In genomic region chr12:23750923-23751322, GRCh38 we compare ENCODE assay signal across 31 cellular contexts.
"Had no signal": no experiment of that assay in that cellular context is flagged by ENCODE, and none has a peak within 500 bp of the region (broad histone marks: within the 10 kb centered on the region; RNA-seq: fewer than 3 reads in every experiment).

No MANE protein-coding gene starts in this region.

- H3K27ac Mint-ChIP-seq: activated CD4-positive, alpha-beta T cell treated with anti-CD3 and anti-CD28 coated beads, Interleukin-2, amount 10 ng/mL, durations not matched to agents 7 days and 5 days; activated CD8-positive, alpha-beta T cell treated with anti-CD3 and anti-CD28 coated beads, Interleukin-2, amount 10 ng/mL, durations not matched to agents 7 days and 5 days; activated naive CD4-positive, alpha-beta T cell treated with anti-CD3 and anti-CD28 coated beads, Interleukin-2, amount 50 U/mL, for 24 hours; activated naive CD8-positive, alpha-beta T cell treated with anti-CD3 and anti-CD28 coated beads, Interleukin-2, amount 10 ng/mL, durations not matched to agents 7 days and 5 days; activated T-cell treated with anti-CD3 and anti-CD28 coated beads, Interleukin-2, amount 50 U/mL, for 24 hours; activated T-helper 2 cell treated with anti-CD3 and anti-CD28 coated beads, Interferon-gamma antibody, Interleukin-2, Interleukin-4, amounts not matched to agents 10 μg/mL and 5 μg/mL and 100 μg/mL, durations not matched to agents 14 hours and 24 hours and 36 hours had no signal

- H3K27ac ChIP-seq: ascending aorta, PC-9, RWPE1, SK-N-MC, WERI-Rb-1 had no signal

- H3K4me3 ChIP-seq: ascending aorta, MG63, PC-9, SK-N-MC had no signal

- H3K36me3 Mint-ChIP-seq: activated naive CD4-positive, alpha-beta T cell treated with anti-CD3 and anti-CD28 coated beads, Interleukin-2, amount 50 U/mL, for 24 hours; activated naive CD8-positive, alpha-beta T cell treated with anti-CD3 and anti-CD28 coated beads, Interleukin-2, amount 10 ng/mL, durations not matched to agents 7 days and 5 days had no signal

- H3K4me1 Mint-ChIP-seq: activated CD4-positive, alpha-beta T cell treated with anti-CD3 and anti-CD28 coated beads, Interleukin-2, amount 10 ng/mL, durations not matched to agents 7 days and 5 days; activated naive CD4-positive, alpha-beta T cell treated with anti-CD3 and anti-CD28 coated beads, Interleukin-2, amount 50 U/mL, for 24 hours; activated naive CD8-positive, alpha-beta T cell treated with anti-CD3 and anti-CD28 coated beads, Interleukin-2, amount 10 ng/mL, durations not matched to agents 7 days and 5 days had no signal

- ATAC-seq: activated CD8-positive, alpha-beta T cell treated with anti-CD3 and anti-CD28 coated beads, Interleukin-2, amount 10 ng/mL, durations not matched to agents 7 days and 5 days; Right ventricle myocardium inferior had no signal

- H3K27me3 Mint-ChIP-seq: activated CD4-positive, alpha-beta T cell treated with anti-CD3 and anti-CD28 coated beads, Interleukin-2, amount 10 ng/mL, durations not matched to agents 7 days and 5 days; activated naive CD4-positive, alpha-beta T cell treated with anti-CD3 and anti-CD28 coated beads, Interleukin-2, amount 50 U/mL, for 24 hours; activated naive CD8-positive, alpha-beta T cell treated with anti-CD3 and anti-CD28 coated beads, Interleukin-2, amount 10 ng/mL, durations not matched to agents 7 days and 5 days; activated T-cell treated with anti-CD3 and anti-CD28 coated beads, Interleukin-2, amount 50 U/mL, for 24 hours had no signal

- H3K27me3 ChIP-seq: ascending aorta, MG63 had no signal

- DNase-seq: activated CD4-positive, alpha-beta T cell treated with anti-CD3 and anti-CD28 coated beads, Interleukin-2, amount 10 ng/mL, durations not matched to agents 7 days and 5 days; activated CD4-positive, alpha-beta T cell treated with anti-CD3 and anti-CD28 coated beads, Interleukin-2, amount 50 U/mL, for 48 hours; activated CD8-positive, alpha-beta T cell treated with anti-CD3 and anti-CD28 coated beads, Interleukin-2, amount 10 ng/mL, durations not matched to agents 7 days and 5 days; activated gamma-delta T cell; activated naive CD4-positive, alpha-beta T cell treated with Interleukin-2 at 50 U/mL for 16 hours; activated naive CD8-positive, alpha-beta T cell treated with anti-CD3 and anti-CD28 coated beads, Interleukin-2, amount 10 ng/mL, durations not matched to agents 7 days and 5 days; activated T-cell treated with anti-CD3 and anti-CD28 coated beads, Interleukin-2, amount 50 U/mL, for 24 hours; amygdala; Kasumi-1; KG1; MG63; NCI-H1048; NCI-H1105 treated with DMSO at 0.1 percent for 48 hours; NCI-H1436; NCI-H1694; NCI-H1930; NCI-H2107; NCI-H2171; NCI-H510A; NCI-H526; NCI-H748 treated with DMSO at 0.1 percent for 48 hours; NK-92 treated with Interleukin-12 subunit alpha and Interleukin-12 subunit beta, amount 100 ng/mL, for 24 hours; PC-9; T1000; WERI-Rb-1 had no signal

- H3K9me3 Mint-ChIP-seq: activated CD4-positive, alpha-beta T cell treated with anti-CD3 and anti-CD28 coated beads, Interleukin-2, amount 10 ng/mL, durations not matched to agents 7 days and 5 days had no signal

- H3K36me3 ChIP-seq: ascending aorta, MG63, WERI-Rb-1 had no signal

- H2AFZ ChIP-seq: PC-9 had no signal

- H3K9me3 ChIP-seq: ascending aorta, MG63 had no signal

- H3K4me3 Mint-ChIP-seq: activated CD4-positive, alpha-beta T cell treated with anti-CD3 and anti-CD28 coated beads, Interleukin-2, amount 10 ng/mL, durations not matched to agents 7 days and 5 days; activated CD8-positive, alpha-beta T cell treated with anti-CD3 and anti-CD28 coated beads, Interleukin-2, amount 10 ng/mL, durations not matched to agents 7 days and 5 days; activated naive CD4-positive, alpha-beta T cell treated with anti-CD3 and anti-CD28 coated beads, Interleukin-2, amount 50 U/mL, for 24 hours; activated naive CD8-positive, alpha-beta T cell treated with anti-CD3 and anti-CD28 coated beads, Interleukin-2, amount 10 ng/mL, durations not matched to agents 7 days and 5 days; activated T-cell treated with anti-CD3 and anti-CD28 coated beads, Interleukin-2, amount 50 U/mL, for 24 hours had no signal

- H3K4me1 ChIP-seq: ascending aorta had no signal

- H3K4me2 ChIP-seq: PC-9 had no signal
